ENCODE assay signal across 29 cellular contexts in genomic region chr5:127762412-127762811, GRCh38. TPM values are rescaled to one million over a fixed set of nuclear protein-coding genes. Genes with fewer than 3 reads are reported as not detected.
A peak's percentile ranks its signal among the peaks of the same experiment; 100 is the strongest.
DNase-seq lines count a peak whose midpoint lies in the region; ATAC-seq, FAIRE-seq and TF ChIP-seq lines count a peak whose summit lies in the region.
"Had no signal": no experiment of that assay in that cellular context is flagged by ENCODE, and none has a peak within 500 bp of the region (broad histone marks: within the 10 kb centered on the region; RNA-seq: fewer than 3 reads in every experiment).

No MANE protein-coding gene starts in this region.

- H2AFZ ChIP-seq in GM12878 (ENCODE audit: control insufficient read depth, low read depth, low read length): no peak overlapping the region
- H2AFZ ChIP-seq: GM23338, PC-9 had no signal

- TF ChIP-seq POLR2A in GM12878 (IDR thresholded peaks at IDR 0.05; ENCODE audit: low read depth, low read length): no peak

- no peaks in the 10 kb centered on the region; the same call in 2 of the 3 replicates for H3K9me3 ChIP-seq in GM12878 (replicated peaks; ENCODE audit: control insufficient read depth, insufficient read depth, low read length)
- H3K9me3 ChIP-seq: A549 had no signal

- SMC1A ChIA-PET in GM12878 (lab: Charles Lee; ENCODE audit: uncharacterized antibody, unreplicated experiment): interaction anchor here (0.7 kb wide), 1 partner anchor 199 kb away, joined by 5 read pairs; no protein-coding TSS in a partner anchor

- TF ChIP-seq CTCF in GM12878 (IDR thresholded peaks at IDR 0.05 in 2 of 3, conservative IDR thresholded peaks at IDR 0.05 in 1 of 3; ENCODE audit: control insufficient read depth in 2 of 3, extremely low read depth in 1 of 3, insufficient read depth in 1 of 3, low read depth in 3 of 3, low read length in 3 of 3): no peak

- DNase-seq in HT-29 (ENCODE audit: low spot score) (peak; percentile 39), GM12878 (ENCODE audit: low read depth, low spot score) (no peak), globus pallidus (ENCODE audit: low spot score) (peak; percentile 33), substantia nigra (lab: John Stamatoyannopoulos, UW) (no peak), AG08396 (ENCODE audit: low spot score) (no peak)
- DNase-seq in stimulated activated CD4-positive, alpha-beta T cell treated with anti-CD3 and anti-CD28 coated beads, Interleukin-2, amount 100 ng/mL, for 24 hours: no peak
- DNase-seq: CD8-positive, alpha-beta memory T cell; DMS79 treated with DMSO at 0.1 percent for 48 hours; GF-D8; H9; IMR-90; KG1; MM.1S; NCI-H1048; NCI-H1417; NCI-H1694; NCI-H2029 treated with DMSO at 0.1 percent for 48 hours; NCI-H446 treated with DMSO at 0.1 percent for 48 hours; NCI-H526; NCI-H82; NK-92 treated with Interleukin-12 subunit alpha and Interleukin-12 subunit beta, amount 100 ng/mL, for 24 hours; PC-9 had no signal

- in situ Hi-C loops in GM12878 (cut with MboI): no loop called here

- no peak for ATAC-seq in GM12878
- no peak for ATAC-seq in GM21528 (IDR thresholded peaks at IDR 0.05; ENCODE audit: low FRiP score, unreplicated experiment)
- ATAC-seq: A549, GM23338, Right ventricle myocardium inferior had no signal

- FAIRE-seq in GM12878 (lab: Jason Lieb, UNC): peak; percentile 18
- FAIRE-seq: GM12892 had no signal

- RAD21 ChIA-PET in GM12878 (lab: Charles Lee; ENCODE audit: unreplicated experiment): interaction anchor here (1.9 kb wide), 1 partner anchor 198 kb away, joined by 6 read pairs; no protein-coding TSS in a partner anchor

- no peaks in the 10 kb centered on the region for H3K4me1 ChIP-seq in GM12878 (ENCODE audit: control insufficient read depth, insufficient read depth, low read length)

- H3K36me3 ChIP-seq in GM12878 (ENCODE audit: control insufficient read depth in 2 of 2, insufficient read depth in 2 of 2, low read length in 1 of 2): no peaks in the 10 kb centered on the region

- CTCF ChIA-PET in GM12878 (lab: Yijun Ruan, JAX): interaction anchor here (0.9 to 1.5 kb wide), 3 partner anchors 8 to 114 kb away, joined by 3 read pairs; no protein-coding TSS in a partner anchor

- BruUV-seq in GM12878 (replicated peaks; lab: Mats Ljungman, UMichigan): no TSS peak

- H3K27me3 ChIP-seq in GM12878 (replicated peaks in 1 of 2; ENCODE audit: control insufficient read depth in 2 of 2, insufficient read depth in 2 of 2, low read length in 1 of 2): no peaks in the 10 kb centered on the region

- 42% methylated on average over 3 of the region's 3 CpGs for WGBS in GM12878 (ENCODE audit: insufficient coverage, insufficient replicate concordance, low lambda C conversion rate, missing lambda C conversion rate)

- H3K27ac ChIP-seq in GM12878 (ENCODE audit: control insufficient read depth, insufficient read depth) (no peak overlapping the region), substantia nigra (ENCODE audit: low read depth, low read length, poor library complexity, severe bottlenecking) (peak overlapping the region; percentile 6)
- H3K27ac ChIP-seq: A549, C4-2B, PC-9 had no signal

- no peak for TF ChIP-seq RAD21 in GM12878 (IDR thresholded peaks at IDR 0.05; ENCODE audit: insufficient read depth, low read depth, low read length)

- intact Hi-C loops in GM12878 (cut with micrococcal nuclease; ENCODE audit: unreplicated experiment): no loop called here

- H3K4me2 ChIP-seq in GM12878 (ENCODE audit: control insufficient read depth, insufficient read depth): no peak overlapping the region
- H3K4me2 ChIP-seq: A549, GM23338, PC-9 had no signal

- no peaks in the 10 kb centered on the region for H3K79me2 ChIP-seq in GM12878 (ENCODE audit: control insufficient read depth, insufficient read depth, low read length)

- POLR2A ChIA-PET in GM12878 (lab: Charles Lee): no interaction called here

- H4K20me1 ChIP-seq in GM12878 (ENCODE audit: control insufficient read depth, insufficient read depth): no peaks in the 10 kb centered on the region

- TF ChIP-seq EP300 in GM12878 (IDR thresholded peaks at IDR 0.05; ENCODE audit: borderline replicate concordance in 1 of 2, control insufficient read depth in 1 of 2, low read depth in 2 of 2, low read length in 2 of 2): no peak

- no peak overlapping the region for H3K4me3 ChIP-seq in GM12878
- H3K4me3 ChIP-seq: A549, GM23338, PC-9 had no signal

- H3K9ac ChIP-seq in GM12878 (ENCODE audit: control insufficient read depth, insufficient read depth, low read length): no peak overlapping the region

TF ChIP-seq in GM12878, 131 proteins besides CTCF, POLR2A, EP300 and RAD21:
- TF ChIP-seq ZNF274 (IDR thresholded peaks at IDR 0.05; ENCODE audit: insufficient read depth, insufficient read length) (no peak), HSF1 (IDR thresholded peaks at IDR 0.05; ENCODE audit: low read depth, low read length) (no peak), ZBED1 (IDR thresholded peaks at IDR 0.05; ENCODE audit: borderline replicate concordance) (no peak), LARP7 (IDR thresholded peaks at IDR 0.05) (no peak), ASH2L (IDR thresholded peaks at IDR 0.05; ENCODE audit: borderline replicate concordance, low read depth) (no peak), TAF1 (IDR thresholded peaks at IDR 0.05; ENCODE audit: borderline replicate concordance, low read depth, low read length) (no peak)
- TF ChIP-seq, protein P1, sequence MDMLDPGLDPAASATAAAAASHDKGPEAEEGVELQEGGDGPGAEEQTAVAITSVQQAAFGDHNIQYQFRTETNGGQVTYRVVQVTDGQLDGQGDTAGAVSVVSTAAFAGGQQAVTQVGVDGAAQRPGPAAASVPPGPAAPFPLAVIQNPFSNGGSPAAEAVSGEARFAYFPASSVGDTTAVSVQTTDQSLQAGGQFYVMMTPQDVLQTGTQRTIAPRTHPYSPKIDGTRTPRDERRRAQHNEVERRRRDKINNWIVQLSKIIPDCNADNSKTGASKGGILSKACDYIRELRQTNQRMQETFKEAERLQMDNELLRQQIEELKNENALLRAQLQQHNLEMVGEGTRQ (IDR thresholded peaks at IDR 0.05; ENCODE audit: borderline replicate concordance, low read depth, low read length): no peak

RNA-seq across cellular contexts. Expression of gene CCDC192, which starts 59.2 kb away (rescaled TPM):
- total RNA-seq in HT-29 (2014; rRNA removed; shearing (Covaris generic)): not detected in 2 replicates
- not detected in 2 replicates for total RNA-seq in GM12878 (2013; cell fraction: nucleolus; rRNA removed)
- not detected in 2 replicates for total RNA-seq in GM12878 (2014; rRNA removed)
- total RNA-seq in GM12878 (2014; rRNA removed; fragmentation: Illumina TruSeq; extraction: Trizol): not detected in 2 replicates
- total RNA-seq in GM12878 (2021): not detected in 2 replicates
- not detected for polyA plus RNA-seq in GM12878 (2011; ENCODE audit: low read depth)
- polyA plus RNA-seq in GM12878 (2011; rRNA removed): not detected in 2 replicates
- polyA plus RNA-seq in GM12878 (2011; cell fraction: cytosol; rRNA removed): not detected in 2 replicates
- polyA plus RNA-seq in GM12878 (2011; cell fraction: nucleus; rRNA removed): not detected in 2 replicates
- polyA plus RNA-seq in GM12878 (2012): 0.29 TPM in 1 of 2 replicates, not detected in the other
- 0.21 TPM in 1 of 2 replicates, not detected in the other for polyA plus RNA-seq in GM12878 (2014; fragmentation: Illumina TruSeq; extraction: Trizol)
- under 1 TPM; 0.43 to 0.79 TPM for polyA plus RNA-seq in GM12878 (2014; fragmentation: Nextera tagmentation; extraction: Ambion mirVana)
- polyA plus RNA-seq in GM12878 (2014; rRNA removed): 0.32 and 0.42 TPM in 2 replicates
- under 1 TPM; 0.20 to 0.21 TPM for polyA plus RNA-seq in GM12878 (2016; fragmentation: Nextera tagmentation; extraction: Ambion mirVana)
- not detected in 2 replicates for polyA minus RNA-seq in GM12878 (2011; rRNA and poly(A)+ RNA removed)
- not detected in 2 replicates for polyA minus RNA-seq in GM12878 (2011; cell fraction: cytosol; rRNA and poly(A)+ RNA removed)
- not detected in 2 replicates for polyA minus RNA-seq in GM12878 (2011; cell fraction: nucleus; rRNA and poly(A)+ RNA removed)
- total RNA-seq: CD8-positive, alpha-beta memory T cell; GM23338; H9; IMR-90; PC-9; Right ventricle myocardium inferior; RPMI7951 had no signal
- polyA plus RNA-seq: A549; CD8-positive, alpha-beta memory T cell; IMR-90 had no signal

Comparison
In these comparisons a context has a peak if more than half of its experiments do, and no peak if none do; other contexts are left out.
1. DNase-seq: peak in HT-29 (single experiment) and globus pallidus (single experiment); none in GM12878 (single experiment), substantia nigra (0 of 49), AG08396 (single experiment) and stimulated activated CD4-positive, alpha-beta T cell treated with anti-CD3 and anti-CD28 coated beads, Interleukin-2, amount 100 ng/mL, for 24 hours (0 of 2).